Comparison of ENCODE assay signal across 8 cellular contexts in genomic region chr12:569803-570236, GRCh38.
DNase-seq lines count a peak whose midpoint lies in the region; ATAC-seq and TF ChIP-seq lines count a peak whose summit lies in the region.

No MANE protein-coding gene starts in this region.

- H3K27ac Mint-ChIP-seq in activated CD4-positive, alpha-beta T cell treated with anti-CD3 and anti-CD28 coated beads, Interleukin-2, amount 10 ng/mL, durations not matched to agents 7 days and 5 days = peak overlapping the region; percentile 68

- H3K27ac ChIP-seq in coronary artery = peak overlapping the region; percentile 93 to 96

- POLR2A ChIA-PET in activated CD4-positive, alpha-beta T cell treated with anti-CD3 and anti-CD28 coated beads, Interleukin-2, amount 10 ng/mL, durations not matched to agents 7 days and 5 days (lab: Charles Lee) = no interaction called here

- peak; percentile 81 for DNase-seq in DMS53 treated with DMSO at 0.1 percent for 48 hours (lab: John Stamatoyannopoulos, UW; ENCODE audit: unreplicated experiment)
- peak; percentile 56 to 90 for DNase-seq in NCI-H446 (lab: John Stamatoyannopoulos, UW)
- DNase-seq in activated CD4-positive, alpha-beta T cell treated with anti-CD3 and anti-CD28 coated beads, Interleukin-2, amount 10 ng/mL, durations not matched to agents 7 days and 5 days = peak; percentile 88
- DNase-seq in coronary artery (ENCODE audit: low spot score) = peak; percentile 89
- peak; percentile 84 for DNase-seq in left lobe of liver (ENCODE audit: low spot score)
- DNase-seq in stimulated activated CD4-positive, alpha-beta T cell treated with anti-CD3 and anti-CD28 coated beads, Interleukin-1b, Interleukin-23, amount 100 ng/mL, for 48 hours = peak; percentile 86

- H3K4me3 Mint-ChIP-seq in activated CD4-positive, alpha-beta T cell treated with anti-CD3 and anti-CD28 coated beads, Interleukin-2, amount 10 ng/mL, durations not matched to agents 7 days and 5 days = peak overlapping the region; percentile 73

- H3K27me3 Mint-ChIP-seq in activated CD4-positive, alpha-beta T cell treated with anti-CD3 and anti-CD28 coated beads, Interleukin-2, amount 10 ng/mL, durations not matched to agents 7 days and 5 days = no peaks in the 10 kb centered on the region

- peak overlapping the region; percentile 76 for H3K4me3 ChIP-seq in coronary artery

- CTCF ChIA-PET in activated CD4-positive, alpha-beta T cell treated with anti-CD3 and anti-CD28 coated beads, Interleukin-2, amount 10 ng/mL, durations not matched to agents 7 days and 5 days (lab: Charles Lee) = interaction anchor here (0.6 to 2.8 kb wide), 17 partner anchors 9 to 567 kb away, joined by 3 to 19 read pairs (median 4); partner anchors contain the start of genes RAD52 and WNK1

- peak; percentile 92 for TF ChIP-seq CTCF in coronary artery (IDR thresholded peaks at IDR 0.05)

- ATAC-seq in HG02623 (IDR thresholded peaks at IDR 0.05; ENCODE audit: unreplicated experiment) = peak; percentile 61
- ATAC-seq in left lobe of liver = peak; percentile 78
- no peak for ATAC-seq in GM18517 (IDR thresholded peaks at IDR 0.05; ENCODE audit: unreplicated experiment)

- peaks cover 77% of the 10 kb centered on the region for H3K4me1 Mint-ChIP-seq in activated CD4-positive, alpha-beta T cell treated with anti-CD3 and anti-CD28 coated beads, Interleukin-2, amount 10 ng/mL, durations not matched to agents 7 days and 5 days

- peaks cover 17% of the 10 kb centered on the region for H3K36me3 Mint-ChIP-seq in activated CD4-positive, alpha-beta T cell treated with anti-CD3 and anti-CD28 coated beads, Interleukin-2, amount 10 ng/mL, durations not matched to agents 7 days and 5 days (ENCODE audit: low read depth)

- H3K9me3 Mint-ChIP-seq in activated CD4-positive, alpha-beta T cell treated with anti-CD3 and anti-CD28 coated beads, Interleukin-2, amount 10 ng/mL, durations not matched to agents 7 days and 5 days = peaks cover 4% of the 10 kb centered on the region
